Comparison of ENCODE assay signal across 1 cellular context in the genomic region with DNA sequence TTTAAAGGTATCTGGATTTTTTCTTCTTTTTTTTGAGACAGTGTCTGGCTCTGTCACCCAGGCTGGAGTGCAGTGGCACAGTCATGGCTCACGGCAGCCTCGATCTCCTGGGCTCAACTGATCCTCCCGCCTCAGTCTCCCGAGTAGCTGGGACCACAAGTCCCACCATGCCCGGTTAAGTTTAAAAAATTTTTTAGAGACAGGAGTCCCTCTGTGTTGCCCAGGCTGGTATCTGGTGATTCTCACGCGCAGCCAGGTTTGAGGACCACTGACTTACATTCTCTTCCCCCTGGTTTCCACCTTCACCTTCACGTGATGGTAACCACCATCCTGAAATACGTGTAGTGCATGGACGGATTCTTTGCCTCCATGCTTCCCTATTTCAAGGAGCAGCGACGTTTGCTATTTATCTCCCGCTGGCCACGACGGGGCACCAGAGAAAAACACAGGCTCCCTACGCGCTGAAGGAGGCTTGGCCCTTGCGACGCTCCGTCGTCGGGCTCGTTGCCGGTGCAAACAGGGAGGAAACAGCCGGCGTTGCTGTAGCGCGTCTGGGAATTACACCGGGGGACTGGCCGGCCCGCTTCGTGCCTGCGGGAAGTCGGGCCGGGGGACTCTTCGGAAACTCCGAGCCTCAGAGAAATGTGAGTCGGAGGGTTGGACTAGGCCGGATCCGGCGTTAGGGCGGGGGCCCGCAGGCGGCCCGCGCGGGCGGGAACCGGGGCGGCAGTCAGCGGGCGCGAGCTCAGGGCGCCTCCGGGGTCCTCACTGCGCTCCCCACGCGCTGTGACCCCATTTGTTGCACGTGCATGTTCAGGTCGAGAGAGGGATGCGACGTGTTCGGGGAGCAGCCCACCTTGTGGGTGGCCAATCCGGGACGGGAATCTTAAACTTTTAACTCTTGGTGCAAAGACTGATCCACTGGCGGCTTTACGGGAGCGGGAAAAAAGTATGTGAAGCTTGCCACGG.
TF ChIP-seq lines count a peak whose summit lies in the region.

A gene with protein sequence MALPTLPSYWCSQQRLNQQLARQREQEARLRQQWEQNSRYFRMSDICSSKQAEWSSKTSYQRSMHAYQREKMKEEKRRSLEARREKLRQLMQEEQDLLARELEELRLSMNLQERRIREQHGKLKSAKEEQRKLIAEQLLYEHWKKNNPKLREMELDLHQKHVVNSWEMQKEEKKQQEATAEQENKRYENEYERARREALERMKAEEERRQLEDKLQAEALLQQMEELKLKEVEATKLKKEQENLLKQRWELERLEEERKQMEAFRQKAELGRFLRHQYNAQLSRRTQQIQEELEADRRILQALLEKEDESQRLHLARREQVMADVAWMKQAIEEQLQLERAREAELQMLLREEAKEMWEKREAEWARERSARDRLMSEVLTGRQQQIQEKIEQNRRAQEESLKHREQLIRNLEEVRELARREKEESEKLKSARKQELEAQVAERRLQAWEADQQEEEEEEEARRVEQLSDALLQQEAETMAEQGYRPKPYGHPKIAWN (plus strand): TSS at position 492 of the 969 bp plus-strand sequence. CDS start 2,753 bp downstream, outside the sequence.

TF ChIP-seq in HepG2, 621 proteins besides CTCF, POLR2A, EP300 and RAD21 (continued from another document and continues in another):
- TF ChIP-seq, protein P1, sequence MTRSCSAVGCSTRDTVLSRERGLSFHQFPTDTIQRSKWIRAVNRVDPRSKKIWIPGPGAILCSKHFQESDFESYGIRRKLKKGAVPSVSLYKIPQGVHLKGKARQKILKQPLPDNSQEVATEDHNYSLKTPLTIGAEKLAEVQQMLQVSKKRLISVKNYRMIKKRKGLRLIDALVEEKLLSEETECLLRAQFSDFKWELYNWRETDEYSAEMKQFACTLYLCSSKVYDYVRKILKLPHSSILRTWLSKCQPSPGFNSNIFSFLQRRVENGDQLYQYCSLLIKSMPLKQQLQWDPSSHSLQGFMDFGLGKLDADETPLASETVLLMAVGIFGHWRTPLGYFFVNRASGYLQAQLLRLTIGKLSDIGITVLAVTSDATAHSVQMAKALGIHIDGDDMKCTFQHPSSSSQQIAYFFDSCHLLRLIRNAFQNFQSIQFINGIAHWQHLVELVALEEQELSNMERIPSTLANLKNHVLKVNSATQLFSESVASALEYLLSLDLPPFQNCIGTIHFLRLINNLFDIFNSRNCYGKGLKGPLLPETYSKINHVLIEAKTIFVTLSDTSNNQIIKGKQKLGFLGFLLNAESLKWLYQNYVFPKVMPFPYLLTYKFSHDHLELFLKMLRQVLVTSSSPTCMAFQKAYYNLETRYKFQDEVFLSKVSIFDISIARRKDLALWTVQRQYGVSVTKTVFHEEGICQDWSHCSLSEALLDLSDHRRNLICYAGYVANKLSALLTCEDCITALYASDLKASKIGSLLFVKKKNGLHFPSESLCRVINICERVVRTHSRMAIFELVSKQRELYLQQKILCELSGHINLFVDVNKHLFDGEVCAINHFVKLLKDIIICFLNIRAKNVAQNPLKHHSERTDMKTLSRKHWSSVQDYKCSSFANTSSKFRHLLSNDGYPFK (CRISPR knock-in tag; IDR thresholded peaks at IDR 0.05; ENCODE audit: borderline replicate concordance) = peak; percentile 41; the same call in 1 of the 2 replicates
- peak; percentile 80 for TF ChIP-seq RBFOX2 (IDR thresholded peaks at IDR 0.05; ENCODE audit: low read depth, low read length)
- TF ChIP-seq ATF7 (IDR thresholded peaks at IDR 0.05) = no peak
- no peak for TF ChIP-seq ATF7 (CRISPR knock-in tag; IDR thresholded peaks at IDR 0.05)
- TF ChIP-seq ZNF572 (CRISPR knock-in tag; IDR thresholded peaks at IDR 0.05) = peak; percentile 55; the same call in 1 of the 2 replicates
- TF ChIP-seq ZNF605 (CRISPR knock-in tag; IDR thresholded peaks at IDR 0.05) = no peak
- TF ChIP-seq ZSCAN25 (CRISPR knock-in tag; IDR thresholded peaks at IDR 0.05) = no peak
- peak; percentile 72 for TF ChIP-seq HES4 (CRISPR knock-in tag; IDR thresholded peaks at IDR 0.05; ENCODE audit: borderline replicate concordance)
- TF ChIP-seq CBX2 (IDR thresholded peaks at IDR 0.05; ENCODE audit: low read depth, low read length) = no peak
- TF ChIP-seq CBX2 (CRISPR knock-in tag; IDR thresholded peaks at IDR 0.05; ENCODE audit: low read depth) = no peak
- TF ChIP-seq, protein P2, sequence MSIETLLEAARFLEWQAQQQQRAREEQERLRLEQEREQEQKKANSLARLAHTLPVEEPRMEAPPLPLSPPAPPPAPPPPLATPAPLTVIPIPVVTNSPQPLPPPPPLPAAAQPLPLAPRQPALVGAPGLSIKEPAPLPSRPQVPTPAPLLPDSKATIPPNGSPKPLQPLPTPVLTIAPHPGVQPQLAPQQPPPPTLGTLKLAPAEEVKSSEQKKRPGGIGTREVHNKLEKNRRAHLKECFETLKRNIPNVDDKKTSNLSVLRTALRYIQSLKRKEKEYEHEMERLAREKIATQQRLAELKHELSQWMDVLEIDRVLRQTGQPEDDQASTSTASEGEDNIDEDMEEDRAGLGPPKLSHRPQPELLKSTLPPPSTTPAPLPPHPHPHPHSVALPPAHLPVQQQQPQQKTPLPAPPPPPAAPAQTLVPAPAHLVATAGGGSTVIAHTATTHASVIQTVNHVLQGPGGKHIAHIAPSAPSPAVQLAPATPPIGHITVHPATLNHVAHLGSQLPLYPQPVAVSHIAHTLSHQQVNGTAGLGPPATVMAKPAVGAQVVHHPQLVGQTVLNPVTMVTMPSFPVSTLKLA (IDR thresholded peaks at IDR 0.05) = no peak
- TF ChIP-seq, protein P3, sequence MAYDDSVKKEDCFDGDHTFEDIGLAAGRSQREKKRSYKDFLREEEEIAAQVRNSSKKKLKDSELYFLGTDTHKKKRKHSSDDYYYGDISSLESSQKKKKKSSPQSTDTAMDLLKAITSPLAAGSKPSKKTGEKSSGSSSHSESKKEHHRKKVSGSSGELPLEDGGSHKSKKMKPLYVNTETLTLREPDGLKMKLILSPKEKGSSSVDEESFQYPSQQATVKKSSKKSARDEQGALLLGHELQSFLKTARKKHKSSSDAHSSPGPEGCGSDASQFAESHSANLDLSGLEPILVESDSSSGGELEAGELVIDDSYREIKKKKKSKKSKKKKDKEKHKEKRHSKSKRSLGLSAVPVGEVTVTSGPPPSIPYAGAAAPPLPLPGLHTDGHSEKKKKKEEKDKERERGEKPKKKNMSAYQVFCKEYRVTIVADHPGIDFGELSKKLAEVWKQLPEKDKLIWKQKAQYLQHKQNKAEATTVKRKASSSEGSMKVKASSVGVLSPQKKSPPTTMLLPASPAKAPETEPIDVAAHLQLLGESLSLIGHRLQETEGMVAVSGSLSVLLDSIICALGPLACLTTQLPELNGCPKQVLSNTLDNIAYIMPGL (CRISPR knock-in tag; IDR thresholded peaks at IDR 0.05; ENCODE audit: borderline replicate concordance in 1 of 2, low read depth in 1 of 2) = peak; percentile 92 to 97
- TF ChIP-seq JUNB (CRISPR knock-in tag; IDR thresholded peaks at IDR 0.05; ENCODE audit: borderline replicate concordance) = no peak
- 0 out of 2 replicates have a peak, but pooled peaks have one; percentile 41 for TF ChIP-seq MIER2 (CRISPR knock-in tag; IDR thresholded peaks at IDR 0.05)
- TF ChIP-seq ZNF33B (CRISPR knock-in tag; IDR thresholded peaks at IDR 0.05) = no peak
- peak; percentile 77; the same call in 1 of the 2 replicates for TF ChIP-seq ZNF274 (CRISPR knock-in tag; IDR thresholded peaks at IDR 0.05)
- no peak for TF ChIP-seq HNRNPK (IDR thresholded peaks at IDR 0.05; ENCODE audit: low read depth, low read length, poor library complexity, severe bottlenecking)
- TF ChIP-seq MTA3 (CRISPR knock-in tag; IDR thresholded peaks at IDR 0.05) = no peak
- TF ChIP-seq NFIB (CRISPR knock-in tag; IDR thresholded peaks at IDR 0.05; ENCODE audit: borderline replicate concordance) = no peak
- TF ChIP-seq MBD4 (IDR thresholded peaks at IDR 0.05; ENCODE audit: borderline replicate concordance, low read length) = no peak
- TF ChIP-seq KLF9 (CRISPR knock-in tag; IDR thresholded peaks at IDR 0.05; ENCODE audit: low read depth) = peak; percentile 38; the same call in 1 of the 2 replicates
- no peak for TF ChIP-seq ISX (CRISPR knock-in tag; conservative IDR thresholded peaks at IDR 0.05)
- TF ChIP-seq ZNF777 (CRISPR knock-in tag; IDR thresholded peaks at IDR 0.05) = peak; percentile 90
- TF ChIP-seq, protein P4, sequence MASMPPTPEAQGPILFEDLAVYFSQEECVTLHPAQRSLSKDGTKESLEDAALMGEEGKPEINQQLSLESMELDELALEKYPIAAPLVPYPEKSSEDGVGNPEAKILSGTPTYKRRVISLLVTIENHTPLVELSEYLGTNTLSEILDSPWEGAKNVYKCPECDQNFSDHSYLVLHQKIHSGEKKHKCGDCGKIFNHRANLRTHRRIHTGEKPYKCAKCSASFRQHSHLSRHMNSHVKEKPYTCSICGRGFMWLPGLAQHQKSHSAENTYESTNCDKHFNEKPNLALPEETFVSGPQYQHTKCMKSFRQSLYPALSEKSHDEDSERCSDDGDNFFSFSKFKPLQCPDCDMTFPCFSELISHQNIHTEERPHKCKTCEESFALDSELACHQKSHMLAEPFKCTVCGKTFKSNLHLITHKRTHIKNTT (CRISPR knock-in tag; IDR thresholded peaks at IDR 0.05) = no peak
- TF ChIP-seq ZNF557 (CRISPR knock-in tag; IDR thresholded peaks at IDR 0.05) = no peak
- 0 out of 2 replicates have a peak, but pooled peaks have one; percentile 28 for TF ChIP-seq ZNF780A (CRISPR knock-in tag; IDR thresholded peaks at IDR 0.05)
- TF ChIP-seq, protein P5, sequence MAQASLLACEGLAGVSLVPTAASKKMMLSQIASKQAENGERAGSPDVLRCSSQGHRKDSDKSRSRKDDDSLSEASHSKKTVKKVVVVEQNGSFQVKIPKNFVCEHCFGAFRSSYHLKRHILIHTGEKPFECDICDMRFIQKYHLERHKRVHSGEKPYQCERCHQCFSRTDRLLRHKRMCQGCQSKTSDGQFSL (CRISPR knock-in tag; IDR thresholded peaks at IDR 0.05) = no peak
- TF ChIP-seq, protein P6, sequence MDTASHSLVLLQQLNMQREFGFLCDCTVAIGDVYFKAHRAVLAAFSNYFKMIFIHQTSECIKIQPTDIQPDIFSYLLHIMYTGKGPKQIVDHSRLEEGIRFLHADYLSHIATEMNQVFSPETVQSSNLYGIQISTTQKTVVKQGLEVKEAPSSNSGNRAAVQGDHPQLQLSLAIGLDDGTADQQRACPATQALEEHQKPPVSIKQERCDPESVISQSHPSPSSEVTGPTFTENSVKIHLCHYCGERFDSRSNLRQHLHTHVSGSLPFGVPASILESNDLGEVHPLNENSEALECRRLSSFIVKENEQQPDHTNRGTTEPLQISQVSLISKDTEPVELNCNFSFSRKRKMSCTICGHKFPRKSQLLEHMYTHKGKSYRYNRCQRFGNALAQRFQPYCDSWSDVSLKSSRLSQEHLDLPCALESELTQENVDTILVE (CRISPR knock-in tag; IDR thresholded peaks at IDR 0.05) = peak; percentile 85
- TF ChIP-seq JARID2 (CRISPR knock-in tag; IDR thresholded peaks at IDR 0.05; ENCODE audit: insufficient replicate concordance) = peak; percentile 29
- peak; percentile 72 for TF ChIP-seq RBM39 (IDR thresholded peaks at IDR 0.05; ENCODE audit: low read depth, low read length, poor library complexity, severe bottlenecking)
- no peak for TF ChIP-seq ARNT (IDR thresholded peaks at IDR 0.05)
- TF ChIP-seq, protein P7, sequence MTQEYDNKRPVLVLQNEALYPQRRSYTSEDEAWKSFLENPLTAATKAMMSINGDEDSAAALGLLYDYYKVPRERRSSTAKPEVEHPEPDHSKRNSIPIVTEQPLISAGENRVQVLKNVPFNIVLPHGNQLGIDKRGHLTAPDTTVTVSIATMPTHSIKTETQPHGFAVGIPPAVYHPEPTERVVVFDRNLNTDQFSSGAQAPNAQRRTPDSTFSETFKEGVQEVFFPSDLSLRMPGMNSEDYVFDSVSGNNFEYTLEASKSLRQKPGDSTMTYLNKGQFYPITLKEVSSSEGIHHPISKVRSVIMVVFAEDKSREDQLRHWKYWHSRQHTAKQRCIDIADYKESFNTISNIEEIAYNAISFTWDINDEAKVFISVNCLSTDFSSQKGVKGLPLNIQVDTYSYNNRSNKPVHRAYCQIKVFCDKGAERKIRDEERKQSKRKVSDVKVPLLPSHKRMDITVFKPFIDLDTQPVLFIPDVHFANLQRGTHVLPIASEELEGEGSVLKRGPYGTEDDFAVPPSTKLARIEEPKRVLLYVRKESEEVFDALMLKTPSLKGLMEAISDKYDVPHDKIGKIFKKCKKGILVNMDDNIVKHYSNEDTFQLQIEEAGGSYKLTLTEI (CRISPR knock-in tag; conservative IDR thresholded peaks at IDR 0.05) = no peak
- TF ChIP-seq, protein P8, sequence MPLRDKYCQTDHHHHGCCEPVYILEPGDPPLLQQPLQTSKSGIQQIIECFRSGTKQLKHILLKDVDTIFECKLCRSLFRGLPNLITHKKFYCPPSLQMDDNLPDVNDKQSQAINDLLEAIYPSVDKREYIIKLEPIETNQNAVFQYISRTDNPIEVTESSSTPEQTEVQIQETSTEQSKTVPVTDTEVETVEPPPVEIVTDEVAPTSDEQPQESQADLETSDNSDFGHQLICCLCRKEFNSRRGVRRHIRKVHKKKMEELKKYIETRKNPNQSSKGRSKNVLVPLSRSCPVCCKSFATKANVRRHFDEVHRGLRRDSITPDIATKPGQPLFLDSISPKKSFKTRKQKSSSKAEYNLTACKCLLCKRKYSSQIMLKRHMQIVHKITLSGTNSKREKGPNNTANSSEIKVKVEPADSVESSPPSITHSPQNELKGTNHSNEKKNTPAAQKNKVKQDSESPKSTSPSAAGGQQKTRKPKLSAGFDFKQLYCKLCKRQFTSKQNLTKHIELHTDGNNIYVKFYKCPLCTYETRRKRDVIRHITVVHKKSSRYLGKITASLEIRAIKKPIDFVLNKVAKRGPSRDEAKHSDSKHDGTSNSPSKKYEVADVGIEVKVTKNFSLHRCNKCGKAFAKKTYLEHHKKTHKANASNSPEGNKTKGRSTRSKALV (CRISPR knock-in tag; IDR thresholded peaks at IDR 0.05) = peak; percentile 71; the same call in 1 of the 2 replicates
